In genomic region chr3:187186801-187187421, GRCh38 we compare ENCODE assay signal across 9 cellular contexts. TPM values are rescaled to one million over a fixed set of nuclear protein-coding genes. Genes with fewer than 3 reads are reported as not detected.
DNase-seq lines count a peak whose midpoint lies in the region; ATAC-seq and TF ChIP-seq lines count a peak whose summit lies in the region.
"Had no signal": no experiment of that assay in that cellular context is flagged by ENCODE, and none has a peak within 500 bp of the region (broad histone marks: within the 10 kb centered on the region; RNA-seq: fewer than 3 reads in every experiment).

No MANE protein-coding gene starts in this region.

- H3K9me3 Mint-ChIP-seq in stimulated activated memory B cell treated with anti-CD40 and anti-IgM and Interleukin-4, amounts not matched to agents 10 μg/mL and 1 μg/mL and 100 μg/mL, for 72 hours = no peaks in the 10 kb centered on the region

- peak; percentile 45 for DNase-seq in GM04503 (ENCODE audit: low read depth)
- peak; percentile 31 for DNase-seq in OCI-M1 (lab: John Stamatoyannopoulos, UW)
- peak; percentile 79 for DNase-seq in fibroblast of pulmonary artery (ENCODE audit: low read depth)
- peak; percentile 82 for DNase-seq in posterior vena cava (ENCODE audit: low spot score)
- DNase-seq in activated CD4-positive, alpha-beta T cell treated with anti-CD3 and anti-CD28 coated beads, Interleukin-2, amount 50 U/mL, for 1 hour = no peak
- DNase-seq in stimulated activated CD4-positive, alpha-beta T cell treated with anti-CD3 and anti-CD28 coated beads, Interleukin-1b, Interleukin-23, amount 100 ng/mL, for 48 hours = no peak

- peaks cover 5% of the 10 kb centered on the region for H3K4me1 Mint-ChIP-seq in stimulated activated memory B cell treated with anti-CD40 and anti-IgM and Interleukin-4, amounts not matched to agents 10 μg/mL and 1 μg/mL and 100 μg/mL, for 72 hours

- no peak overlapping the region for H3K27ac Mint-ChIP-seq in stimulated activated memory B cell treated with anti-CD40 and anti-IgM and Interleukin-4, amounts not matched to agents 10 μg/mL and 1 μg/mL and 100 μg/mL, for 72 hours

- no peak for ATAC-seq in GM19328 (IDR thresholded peaks at IDR 0.05; ENCODE audit: unreplicated experiment)
- no peak for ATAC-seq in stimulated activated memory B cell treated with anti-CD40 and anti-IgM and Interleukin-4, amounts not matched to agents 10 μg/mL and 1 μg/mL and 100 μg/mL, for 72 hours
- ATAC-seq: activated CD4-positive, CD25-positive, alpha-beta regulatory T cell treated with anti-CD3 and anti-CD28 coated beads, Interleukin-2, amount 50 U/mL, for 24 hours had no signal

- intact Hi-C loops in posterior vena cava (cut with DNase I) = no loop called here

- peaks cover 5% of the 10 kb centered on the region for H3K36me3 Mint-ChIP-seq in stimulated activated memory B cell treated with anti-CD40 and anti-IgM and Interleukin-4, amounts not matched to agents 10 μg/mL and 1 μg/mL and 100 μg/mL, for 72 hours

- peaks cover 63% of the 10 kb centered on the region for H3K27me3 Mint-ChIP-seq in stimulated activated memory B cell treated with anti-CD40 and anti-IgM and Interleukin-4, amounts not matched to agents 10 μg/mL and 1 μg/mL and 100 μg/mL, for 72 hours

- H3K4me3 ChIP-seq in fibroblast of pulmonary artery (replicated peaks; ENCODE audit: low read depth, low read length) = no peak overlapping the region

- no peak for TF ChIP-seq CTCF in fibroblast of pulmonary artery (IDR thresholded peaks at IDR 0.05; ENCODE audit: low read length, missing control alignments)

- H3K4me3 Mint-ChIP-seq in stimulated activated memory B cell treated with anti-CD40 and anti-IgM and Interleukin-4, amounts not matched to agents 10 μg/mL and 1 μg/mL and 100 μg/mL, for 72 hours = no peak overlapping the region

RNA-seq across cellular contexts. Expression of gene RTP1, which starts 10.4 kb away (rescaled TPM):
- total RNA-seq in posterior vena cava = not detected

RNA-seq across cellular contexts. Expression of gene RPL39L, which starts 47.6 kb away (rescaled TPM):
- 1 to 10 TPM; 5.8 to 9.4 TPM for total RNA-seq in posterior vena cava

Comparison
In these comparisons a context has a peak if more than half of its experiments do, and no peak if none do; other contexts are left out.
1. DNase-seq: peak in GM04503 (single experiment), OCI-M1 (single experiment), fibroblast of pulmonary artery (single experiment) and posterior vena cava (single experiment); none in activated CD4-positive, alpha-beta T cell treated with anti-CD3 and anti-CD28 coated beads, Interleukin-2, amount 50 U/mL, for 1 hour (single experiment) and stimulated activated CD4-positive, alpha-beta T cell treated with anti-CD3 and anti-CD28 coated beads, Interleukin-1b, Interleukin-23, amount 100 ng/mL, for 48 hours (single experiment).